In the genomic region with DNA sequence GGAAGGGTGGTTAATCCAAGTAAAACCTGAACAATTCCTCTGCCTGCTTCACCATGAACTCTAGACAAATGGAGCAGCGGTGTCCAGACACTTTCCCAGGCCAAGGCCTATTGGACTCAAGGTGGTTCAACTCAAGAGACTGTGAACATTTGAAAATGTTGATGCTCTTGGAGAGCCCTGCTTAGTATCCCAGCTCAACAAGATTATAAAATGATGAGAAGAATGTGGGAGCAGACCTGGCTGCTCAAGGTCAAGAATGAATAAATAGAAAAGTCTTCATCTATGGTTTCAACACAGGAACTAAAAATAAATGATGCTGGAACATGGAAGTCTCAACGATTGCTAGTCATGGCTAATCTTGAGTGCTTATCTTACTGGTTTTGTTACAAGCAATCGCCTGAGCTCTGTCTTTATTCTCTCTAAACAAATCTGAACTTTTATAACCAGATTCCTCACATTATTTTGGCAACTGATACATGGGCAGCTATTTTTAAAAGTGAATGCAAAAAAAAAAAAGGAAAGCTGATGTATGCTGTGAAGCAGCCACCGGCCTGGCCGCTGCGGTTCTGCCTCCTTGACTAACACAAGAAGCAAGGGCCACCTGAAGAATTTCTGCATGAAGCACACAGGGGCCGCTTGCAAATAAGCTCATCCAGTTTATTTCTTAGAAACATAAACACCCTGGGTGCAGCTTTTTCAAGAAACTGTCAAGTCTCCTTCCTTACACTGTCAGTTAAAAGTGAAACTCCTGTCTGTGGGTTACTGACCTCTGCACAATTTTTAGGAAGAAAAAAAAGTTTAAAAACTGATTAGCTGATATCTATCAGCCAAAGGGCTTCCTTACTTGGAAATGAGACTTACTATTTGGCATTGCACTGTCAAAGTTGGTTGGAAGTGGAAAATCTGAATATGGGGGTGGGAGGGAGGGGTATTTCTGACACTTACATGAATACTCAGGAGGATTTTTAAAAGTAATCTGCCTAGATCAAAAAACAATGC, we compare ENCODE assay signal across 10 cellular contexts.
DNase-seq lines count a peak whose midpoint lies in the region; ATAC-seq lines count a peak whose summit lies in the region.
"Had no signal": no experiment of that assay in that cellular context is flagged by ENCODE, and none has a peak within 500 bp of the region (broad histone marks: within the 10 kb centered on the region; RNA-seq: fewer than 3 reads in every experiment).

No MANE protein-coding gene starts in this region.

- peak; percentile 34 for ATAC-seq in left ventricle myocardium superior
- ATAC-seq: A549 had no signal

- DNase-seq in NOMO-1 treated with DMSO at 0.1 percent for 48 hours (lab: John Stamatoyannopoulos, UW; ENCODE audit: unreplicated experiment) (peak; percentile 22), NOMO-1 treated with dmso at 0.1 percent for 144 hours (lab: John Stamatoyannopoulos, UW; ENCODE audit: unreplicated experiment) (no peak), left ventricle myocardium superior (peak; percentile 56), NCI-H82 treated with DMSO at 0.1 percent for 48 hours (lab: John Stamatoyannopoulos, UW; ENCODE audit: unreplicated experiment) (no peak), NCI-H128 (lab: John Stamatoyannopoulos, UW; ENCODE audit: unreplicated experiment) (no peak), COR-L47 (lab: John Stamatoyannopoulos, UW) (no peak)
- peak; percentile 82 for DNase-seq in activated CD4-positive, alpha-beta T cell treated with anti-CD3 and anti-CD28 coated beads, Interleukin-2, amount 10 ng/mL, durations not matched to agents 24 days and 14 days

- H3K27ac Mint-ChIP-seq in activated CD4-positive, alpha-beta T cell treated with anti-CD3 and anti-CD28 coated beads, Interleukin-2, amount 10 ng/mL, durations not matched to agents 24 days and 14 days = peak overlapping the region; percentile 92

- no peaks in the 10 kb centered on the region for H3K27me3 ChIP-seq in subcutaneous abdominal adipose tissue (ENCODE audit: control insufficient read depth in 5 of 5, insufficient read depth in 4 of 5, low read length in 5 of 5)

- peak overlapping the region; percentile 81 for H3K4me3 Mint-ChIP-seq in activated CD4-positive, alpha-beta T cell treated with anti-CD3 and anti-CD28 coated beads, Interleukin-2, amount 10 ng/mL, durations not matched to agents 24 days and 14 days

- peaks cover 72% of the 10 kb centered on the region for H3K4me1 Mint-ChIP-seq in activated CD4-positive, alpha-beta T cell treated with anti-CD3 and anti-CD28 coated beads, Interleukin-2, amount 10 ng/mL, durations not matched to agents 24 days and 14 days

- H3K4me3 ChIP-seq in subcutaneous abdominal adipose tissue (ENCODE audit: low read depth in 1 of 5, low read length in 5 of 5) = peak overlapping the region in 4 of 5 donors; percentile 1 to 47 (median 22)
- H3K4me3 ChIP-seq: A549 had no signal

- intact Hi-C loops in activated CD4-positive, alpha-beta T cell treated with anti-CD3 and anti-CD28 coated beads, Interleukin-2, amount 10 ng/mL, durations not matched to agents 24 days and 14 days (cut with micrococcal nuclease) = loop anchor here (2.0 kb wide), 1 partner anchor 21 kb away; no protein-coding TSS in a partner anchor
- intact Hi-C loops in left ventricle myocardium superior (cut with micrococcal nuclease) = no loop called here

- H3K27me3 Mint-ChIP-seq in activated CD4-positive, alpha-beta T cell treated with anti-CD3 and anti-CD28 coated beads, Interleukin-2, amount 10 ng/mL, durations not matched to agents 24 days and 14 days = no peaks in the 10 kb centered on the region

- H3K27ac ChIP-seq in subcutaneous abdominal adipose tissue (ENCODE audit: low read depth, low read length) = peak overlapping the region; percentile 64
- H3K27ac ChIP-seq: A549, epithelial cell of prostate had no signal

- H3K4me1 ChIP-seq in subcutaneous abdominal adipose tissue (ENCODE audit: control insufficient read depth in 5 of 5, insufficient read depth in 5 of 5, low read length in 5 of 5) = peaks cover 11 to 70% (median 35%) of the 10 kb centered on the region in 5 donors

- H3K9me3 ChIP-seq in subcutaneous abdominal adipose tissue (ENCODE audit: control insufficient read depth in 5 of 5, low read length in 5 of 5) = no peaks in the 10 kb centered on the region
- H3K9me3 ChIP-seq: A549 had no signal

- peak overlapping the region in 3 of 5 donors; percentile 29 to 61 (median 32) for H3K9ac ChIP-seq in subcutaneous abdominal adipose tissue (ENCODE audit: low read length in 5 of 5)

- H3K36me3 ChIP-seq in subcutaneous abdominal adipose tissue (ENCODE audit: control insufficient read depth in 5 of 5, insufficient read depth in 5 of 5, low read length in 5 of 5) = no peaks in the 10 kb centered on the region

- no peaks in the 10 kb centered on the region for H3K9me3 Mint-ChIP-seq in activated CD4-positive, alpha-beta T cell treated with anti-CD3 and anti-CD28 coated beads, Interleukin-2, amount 10 ng/mL, durations not matched to agents 24 days and 14 days

- H3K36me3 Mint-ChIP-seq in activated CD4-positive, alpha-beta T cell treated with anti-CD3 and anti-CD28 coated beads, Interleukin-2, amount 10 ng/mL, durations not matched to agents 24 days and 14 days (ENCODE audit: low read depth) = no peaks in the 10 kb centered on the region

Comparison
In these comparisons a context has a peak if more than half of its experiments do, and no peak if none do; other contexts are left out.
1. DNase-seq: peak in NOMO-1 treated with DMSO at 0.1 percent for 48 hours (single experiment), activated CD4-positive, alpha-beta T cell treated with anti-CD3 and anti-CD28 coated beads, Interleukin-2, amount 10 ng/mL, durations not matched to agents 24 days and 14 days (single experiment) and left ventricle myocardium superior (single experiment); none in NOMO-1 treated with dmso at 0.1 percent for 144 hours (single experiment), NCI-H82 treated with DMSO at 0.1 percent for 48 hours (single experiment), NCI-H128 (single experiment) and COR-L47 (single experiment).